In the genomic region with DNA sequence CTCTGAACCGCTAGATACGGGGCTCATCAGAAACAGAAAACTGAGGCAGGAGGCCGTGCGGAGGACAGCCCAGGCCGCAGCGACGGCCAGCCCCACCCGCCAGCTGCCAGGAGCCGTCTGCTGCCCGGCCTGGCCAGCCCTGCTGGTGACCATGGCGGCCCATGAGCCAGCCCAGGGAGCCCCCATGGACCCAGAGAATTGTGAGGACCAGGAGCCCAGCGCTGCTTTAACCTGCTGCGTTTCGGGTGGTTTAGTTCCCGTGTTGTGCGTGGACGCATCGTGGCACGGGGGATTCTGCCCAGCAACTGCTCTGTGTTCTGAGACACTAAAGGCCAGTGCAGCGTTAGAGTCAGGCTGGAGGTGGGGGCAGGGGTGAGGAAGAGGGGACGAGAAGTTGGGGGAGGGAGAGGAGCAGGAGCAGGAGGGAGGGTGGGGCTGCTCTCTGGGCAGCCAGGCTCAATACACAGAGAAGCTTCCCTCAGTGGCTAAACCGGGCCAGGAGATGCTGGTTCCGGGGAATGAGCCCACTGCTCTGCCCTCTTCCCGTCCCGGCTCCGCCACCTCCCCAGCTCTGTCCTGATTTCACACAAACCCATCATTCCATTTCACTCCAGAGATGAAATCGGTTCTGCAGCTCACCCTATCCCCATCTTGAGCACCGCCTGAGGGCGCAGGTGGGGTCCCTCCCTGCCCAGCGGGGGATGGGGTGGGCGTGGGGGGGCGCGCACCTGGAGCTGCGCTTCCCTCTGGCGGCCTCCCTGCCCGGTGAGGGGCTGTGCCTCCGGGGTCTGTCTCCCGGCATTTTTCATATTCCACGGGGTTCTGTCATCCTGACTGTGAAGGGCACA, we compare ENCODE assay signal across 8 cellular contexts. TPM values are rescaled to one million over a fixed set of nuclear protein-coding genes. Genes with fewer than 3 reads are reported as not detected.
DNase-seq lines count a peak whose midpoint lies in the region; ATAC-seq, FAIRE-seq and TF ChIP-seq lines count a peak whose summit lies in the region.

No MANE protein-coding gene starts in this region.

- no peak for TF ChIP-seq POLR2A in GM12891 (IDR thresholded peaks at IDR 0.05; ENCODE audit: low read depth, low read length)

- DNase-seq in GM23338 (ENCODE audit: low spot score) = peak; percentile 34
- no peak for DNase-seq in activated CD4-positive, alpha-beta memory T cell treated with anti-CD3 and anti-CD28 coated beads for 36 hours
- DNase-seq in heart right ventricle = no peak
- no peak for DNase-seq in activated gamma-delta T cell treated with Interleukin-2 at 50 U/mL for 16 hours
- DNase-seq in GM12891 (ENCODE audit: insufficient read length, low spot score) = no peak
- no peak for DNase-seq in AG20443 (ENCODE audit: low spot score)

- H3K9me3 Mint-ChIP-seq in GM23338 = peaks cover 14% of the 10 kb centered on the region
- peaks cover 11% of the 10 kb centered on the region for H3K9me3 Mint-ChIP-seq in activated CD4-positive, alpha-beta memory T cell treated with anti-CD3 and anti-CD28 coated beads for 36 hours

- CTCF ChIA-PET in activated CD4-positive, alpha-beta memory T cell treated with anti-CD3 and anti-CD28 coated beads for 36 hours (lab: Charles Lee) = interaction anchor here (1.2 to 1.6 kb wide), 3 partner anchors 10 to 35 kb away, joined by 3 to 7 read pairs (median 5); no protein-coding TSS in a partner anchor

- peaks cover 4% of the 10 kb centered on the region; the same call in 1 of the 2 replicates for H3K4me1 ChIP-seq in GM23338 (ENCODE audit: insufficient read depth)
- H3K4me1 ChIP-seq in heart right ventricle = peaks cover 3 to 34% (median 13%) of the 10 kb centered on the region in 9 donors
- H3K4me1 ChIP-seq in skeletal muscle satellite cell (ENCODE audit: control insufficient read depth, insufficient read depth, low read length) = peaks cover 10% of the 10 kb centered on the region

- peaks cover 0 to 38% (median 0%) of the 10 kb centered on the region in 11 donors for H3K9me3 ChIP-seq in heart right ventricle
- H3K9me3 ChIP-seq in skeletal muscle satellite cell (replicated peaks; ENCODE audit: low read length) = peaks cover 5% of the 10 kb centered on the region

- H3K27ac Mint-ChIP-seq in GM23338 = no peak overlapping the region
- H3K27ac Mint-ChIP-seq in activated CD4-positive, alpha-beta memory T cell treated with anti-CD3 and anti-CD28 coated beads for 36 hours = peak overlapping the region; percentile 80

- no peaks in the 10 kb centered on the region for H3K79me2 ChIP-seq in GM23338 (replicated peaks; ENCODE audit: insufficient read depth)

- peaks cover 10% of the 10 kb centered on the region for H3K36me3 Mint-ChIP-seq in GM23338 (ENCODE audit: low read depth)
- peaks cover 5% of the 10 kb centered on the region for H3K36me3 Mint-ChIP-seq in activated CD4-positive, alpha-beta memory T cell treated with anti-CD3 and anti-CD28 coated beads for 36 hours

- no peaks in the 10 kb centered on the region for H3K9me2 ChIP-seq in GM23338 (ENCODE audit: insufficient read depth)

- TF ChIP-seq CTCF in GM23338 (conservative IDR thresholded peaks at IDR 0.05; ENCODE audit: low read depth in 2 of 2) (peak in 1 of 2 experiments; percentile 11; a peak in 1 of 4 replicates), heart right ventricle (IDR thresholded peaks at IDR 0.05) (no peak)

- FAIRE-seq in GM12891 (lab: Jason Lieb, UNC) = no peak

- no peaks in the 10 kb centered on the region for H3K36me3 ChIP-seq in GM23338 (ENCODE audit: insufficient read depth)
- no peaks in the 10 kb centered on the region for H3K36me3 ChIP-seq in heart right ventricle
- H3K36me3 ChIP-seq in skeletal muscle satellite cell (ENCODE audit: insufficient read depth, low read length) = no peaks in the 10 kb centered on the region

- POLR2A ChIA-PET in activated CD4-positive, alpha-beta memory T cell treated with anti-CD3 and anti-CD28 coated beads for 36 hours (lab: Charles Lee) = interaction anchor here (1.0 to 1.1 kb wide), 2 partner anchors 10 to 13 kb away, joined by 4 to 5 read pairs; no protein-coding TSS in a partner anchor

- peaks cover 68% of the 10 kb centered on the region for H3K27me3 Mint-ChIP-seq in GM23338 (ENCODE audit: insufficient read depth, low read depth, poor library complexity)
- no peaks in the 10 kb centered on the region for H3K27me3 Mint-ChIP-seq in activated CD4-positive, alpha-beta memory T cell treated with anti-CD3 and anti-CD28 coated beads for 36 hours

- peak overlapping the region; percentile 82 for H3K4me3 Mint-ChIP-seq in GM23338
- H3K4me3 Mint-ChIP-seq in activated CD4-positive, alpha-beta memory T cell treated with anti-CD3 and anti-CD28 coated beads for 36 hours = peak overlapping the region; percentile 93

- intact Hi-C loops in activated CD4-positive, alpha-beta memory T cell treated with anti-CD3 and anti-CD28 coated beads for 36 hours (cut with micrococcal nuclease) = loop anchor here (5.0 kb wide), 2 partner anchors 36 to 299 kb away; no protein-coding TSS in a partner anchor
- intact Hi-C loops in heart right ventricle (cut with DNase I) = no loop called here

- H2AFZ ChIP-seq in GM23338 = peak overlapping the region; percentile 97

- peaks cover 10% of the 10 kb centered on the region for H3K4me1 Mint-ChIP-seq in GM23338
- H3K4me1 Mint-ChIP-seq in activated CD4-positive, alpha-beta memory T cell treated with anti-CD3 and anti-CD28 coated beads for 36 hours (ENCODE audit: low read depth) = peaks cover 40% of the 10 kb centered on the region

- peaks cover 51% of the 10 kb centered on the region for H3K27me3 ChIP-seq in GM23338 (ENCODE audit: insufficient read depth)
- H3K27me3 ChIP-seq in heart right ventricle = peaks cover 0 to 66% (median 0%) of the 10 kb centered on the region in 7 donors
- H3K27me3 ChIP-seq in skeletal muscle satellite cell (ENCODE audit: control insufficient read depth, insufficient read depth, low read length) = peaks cover 49% of the 10 kb centered on the region

- peak overlapping the region; percentile 69 for H3K4me3 ChIP-seq in GM23338
- peak overlapping the region; percentile 39 to 79 (median 56) for H3K4me3 ChIP-seq in heart right ventricle
- H3K4me3 ChIP-seq in skeletal muscle satellite cell (ENCODE audit: low read length) = peak overlapping the region; percentile 66

- H3K9ac ChIP-seq in skeletal muscle satellite cell (ENCODE audit: low read depth, low read length) = peak overlapping the region; percentile 64

- 53% methylated on average over 36 to 39 of the region's 39 CpGs for WGBS in heart right ventricle, 2 donors

- peak overlapping the region; percentile 75 for H3K4me2 ChIP-seq in GM23338
- H3K4me2 ChIP-seq in skeletal muscle satellite cell (ENCODE audit: low read length) = peak overlapping the region; percentile 98

- H3K27ac ChIP-seq in GM23338 (ENCODE audit: low read depth) (no peak overlapping the region), heart right ventricle (peak overlapping the region in 9 of 10 donors; percentile 8 to 78 (median 47))

- no peaks in the 10 kb centered on the region for H4K20me1 ChIP-seq in GM23338 (replicated peaks; ENCODE audit: insufficient read depth)

- 0 out of 2 replicates have a peak, but pooled peaks cover 2% of the 10 kb centered on the region for H3F3A ChIP-seq in GM23338 (replicated peaks; ENCODE audit: low read depth)

- ATAC-seq in GM23338 = peak; percentile 6
- ATAC-seq in heart right ventricle = peak in 1 of 8 donors; percentile 2
- no peak for ATAC-seq in HG02884 (IDR thresholded peaks at IDR 0.05; ENCODE audit: unreplicated experiment)

TF ChIP-seq in GM12891, 5 proteins besides CTCF, POLR2A, EP300 and RAD21:
- TF ChIP-seq POLR2AphosphoS5 (IDR thresholded peaks at IDR 0.05; ENCODE audit: low read depth, low read length) (no peak), PAX5 (IDR thresholded peaks at IDR 0.05; ENCODE audit: insufficient read depth, low read length, severe bottlenecking) (no peak), POU2F2 (IDR thresholded peaks at IDR 0.05; ENCODE audit: low read depth, low read length) (no peak), SPI1 (IDR thresholded peaks at IDR 0.05; ENCODE audit: low read depth, low read length) (no peak), TAF1 (IDR thresholded peaks at IDR 0.05; ENCODE audit: low read depth, low read length) (no peak)

RNA-seq across cellular contexts. Expression of gene NOC4L, which starts 44.4 kb away (rescaled TPM):
- total RNA-seq in GM23338 (2014; rRNA removed; shearing (Covaris generic)) = 32.7 and 42.4 TPM in 2 replicates
- 54.7 and 58.5 TPM in 2 replicates for polyA plus RNA-seq in GM23338 (2016; fragmentation: Nextera tagmentation; extraction: Ambion mirVana)
- total RNA-seq in activated CD4-positive, alpha-beta memory T cell treated with anti-CD3 and anti-CD28 coated beads for 36 hours = 10 to 100 TPM; 29.8 to 30.5 TPM
- total RNA-seq in heart right ventricle = 10 to 100 TPM in 3 of 10 donors, 1 to 10 TPM in 7; 7.4 to 13.8 (median 9.0) TPM
- 10 to 100 TPM; 20.8 to 22.2 TPM for polyA plus RNA-seq in heart right ventricle
- total RNA-seq in skeletal muscle satellite cell (2012; rRNA removed) = 21.0 and 31.0 TPM in 2 replicates
- 18.0 TPM for polyA plus RNA-seq in GM12891 (2012; ENCODE audit: low read depth, missing spikeins)

RNA-seq across cellular contexts. Expression of gene DDX51, which starts 44.6 kb away (rescaled TPM):
- 18.3 and 19.3 TPM in 2 replicates for total RNA-seq in GM23338 (2014; rRNA removed; shearing (Covaris generic))
- polyA plus RNA-seq in GM23338 (2016; fragmentation: Nextera tagmentation; extraction: Ambion mirVana) (12.4 and 13.0 TPM in 2 replicates), heart right ventricle (10 to 100 TPM; 12.4 to 19.9 TPM)
- 10 to 100 TPM; 18.3 to 21.3 TPM for total RNA-seq in activated CD4-positive, alpha-beta memory T cell treated with anti-CD3 and anti-CD28 coated beads for 36 hours
- total RNA-seq in heart right ventricle = 10 to 100 TPM in 2 of 10 donors, 1 to 10 TPM in 8; 7.2 to 11.1 (median 8.6) TPM
- total RNA-seq in skeletal muscle satellite cell (2012; rRNA removed) = 9.2 and 10.4 TPM in 2 replicates
- polyA plus RNA-seq in GM12891 (2012; ENCODE audit: low read depth, missing spikeins) = 11.1 TPM
